In the genomic region with DNA sequence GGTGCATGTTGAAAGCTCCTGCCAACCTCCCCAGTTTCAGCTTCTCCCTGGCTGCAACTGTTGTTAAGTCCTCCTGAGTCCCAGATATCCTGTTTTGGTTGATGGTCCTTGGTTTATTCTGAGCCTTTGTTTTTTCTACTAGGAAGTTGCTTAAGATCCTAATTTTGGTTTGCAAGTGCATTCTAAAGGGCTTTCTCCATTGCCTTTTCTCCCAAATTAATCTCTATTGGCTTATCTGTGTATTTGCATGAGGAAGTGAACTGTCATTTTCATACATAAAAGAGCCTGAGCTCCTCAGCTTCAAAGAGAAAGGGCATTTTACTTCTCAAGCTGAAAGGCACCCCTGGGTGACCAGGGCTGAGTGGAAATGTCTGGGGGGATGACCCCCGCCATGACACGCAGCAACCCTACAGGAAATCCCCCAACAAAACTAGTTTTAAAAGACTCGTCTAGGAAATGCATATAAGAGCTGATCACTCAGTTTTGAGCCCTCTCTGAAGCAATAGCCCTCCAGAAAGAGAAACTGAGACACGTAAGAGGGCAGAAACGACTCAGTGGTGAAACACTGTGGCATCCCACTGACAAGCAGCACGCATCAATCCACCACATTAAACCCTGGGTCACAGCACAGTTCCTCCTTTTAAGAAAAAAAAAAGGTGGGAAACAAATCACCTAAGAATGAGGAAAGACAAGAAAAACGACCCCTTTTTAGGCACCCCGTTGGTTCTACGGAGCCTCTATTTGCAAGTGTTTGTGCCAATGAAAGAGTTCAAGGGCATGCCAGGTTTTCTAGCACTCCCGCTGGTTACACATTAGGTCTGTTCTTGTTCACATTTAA, we compare ENCODE assay signal across 12 cellular contexts.
DNase-seq lines count a peak whose midpoint lies in the region; ATAC-seq, FAIRE-seq and TF ChIP-seq lines count a peak whose summit lies in the region.
"Had no signal": no experiment of that assay in that cellular context is flagged by ENCODE, and none has a peak within 500 bp of the region (broad histone marks: within the 10 kb centered on the region; RNA-seq: fewer than 3 reads in every experiment).

No MANE protein-coding gene starts in this region.

- no peaks in the 10 kb centered on the region for H3K9me3 ChIP-seq in astrocyte (ENCODE audit: insufficient read depth, low read depth, low read length)

- H3K36me3 ChIP-seq in astrocyte (ENCODE audit: insufficient read depth, low read length): no peaks in the 10 kb centered on the region

- no peak overlapping the region for H3K27ac ChIP-seq in astrocyte (ENCODE audit: low read depth, low read length)

- no peaks in the 10 kb centered on the region for H3K79me2 ChIP-seq in astrocyte (ENCODE audit: insufficient read depth, low read length)

- H3K9ac ChIP-seq in astrocyte (ENCODE audit: low read length): no peak overlapping the region

- no peak for DNase-seq in astrocyte (ENCODE audit: low read depth)
- DNase-seq in mesothelial cell of epicardium (ENCODE audit: low spot score in 2 of 2, unreplicated experiment in 2 of 2): no peak
- DNase-seq in inferior parietal cortex (ENCODE audit: extremely low spot score): no peak
- DNase-seq: NCI-H2227 treated with DMSO at 0.1 percent for 48 hours, SW 1271 had no signal

- H2AFZ ChIP-seq in astrocyte (ENCODE audit: low read depth, low read length): peak overlapping the region; percentile 11

- H3K27ac Mint-ChIP-seq in astrocyte (ENCODE audit: unreplicated experiment) (no peak overlapping the region), mesothelial cell of epicardium (no peak overlapping the region)
- H3K27ac Mint-ChIP-seq: brain had no signal

- H3K4me2 ChIP-seq in astrocyte (ENCODE audit: low read length): no peak overlapping the region

- no peak overlapping the region for H3K4me3 ChIP-seq in astrocyte (ENCODE audit: insufficient read depth, low read depth, low read length)

- H3K9me3 Mint-ChIP-seq in astrocyte (ENCODE audit: unreplicated experiment): peaks cover 12% of the 10 kb centered on the region
- peaks cover 12% of the 10 kb centered on the region for H3K9me3 Mint-ChIP-seq in mesothelial cell of epicardium

- H3K4me3 Mint-ChIP-seq in astrocyte (ENCODE audit: unreplicated experiment): no peak overlapping the region
- H3K4me3 Mint-ChIP-seq in mesothelial cell of epicardium: no peak overlapping the region
- H3K4me3 Mint-ChIP-seq: brain had no signal

- TF ChIP-seq CTCF in astrocyte (IDR thresholded peaks at IDR 0.05; ENCODE audit: insufficient read depth, low read depth, low read length): no peak
- no peak for TF ChIP-seq CTCF in mesothelial cell of epicardium (IDR thresholded peaks at IDR 0.05; ENCODE audit: unreplicated experiment)

- H3K27me3 ChIP-seq in astrocyte (ENCODE audit: insufficient read depth, low read length): no peaks in the 10 kb centered on the region

- H3K4me1 Mint-ChIP-seq in astrocyte (ENCODE audit: low read depth, unreplicated experiment) (peaks cover 2% of the 10 kb centered on the region), mesothelial cell of epicardium (no peaks in the 10 kb centered on the region)

- H3K27me3 Mint-ChIP-seq in astrocyte (ENCODE audit: low read depth, unreplicated experiment) (peaks cover 5% of the 10 kb centered on the region), mesothelial cell of epicardium (ENCODE audit: low read depth) (no peaks in the 10 kb centered on the region)

- H3K4me1 ChIP-seq in astrocyte (ENCODE audit: insufficient read depth, low read length): no peaks in the 10 kb centered on the region

- H3K36me3 Mint-ChIP-seq in astrocyte (ENCODE audit: low read depth, unreplicated experiment): no peaks in the 10 kb centered on the region
- H3K36me3 Mint-ChIP-seq in mesothelial cell of epicardium: no peaks in the 10 kb centered on the region
- H3K36me3 Mint-ChIP-seq: brain had no signal

- no peak for FAIRE-seq in astrocyte (lab: Jason Lieb, UNC)
- FAIRE-seq: HTR-8/SVneo had no signal

- ATAC-seq in GM18868 (IDR thresholded peaks at IDR 0.05; ENCODE audit: unreplicated experiment) (peak; percentile 50), GM21825 (IDR thresholded peaks at IDR 0.05; ENCODE audit: unreplicated experiment) (peak; percentile 83), HG03439 (IDR thresholded peaks at IDR 0.05; ENCODE audit: unreplicated experiment) (peak; percentile 88), HG03571 (IDR thresholded peaks at IDR 0.05; ENCODE audit: unreplicated experiment) (no peak), GM18873 (IDR thresholded peaks at IDR 0.05; ENCODE audit: low FRiP score, unreplicated experiment) (no peak)

- H4K20me1 ChIP-seq in astrocyte (ENCODE audit: insufficient read depth, low read length): no peaks in the 10 kb centered on the region

Comparison
In these comparisons a context has a peak if more than half of its experiments do, and no peak if none do; other contexts are left out.
1. ATAC-seq: peak in GM18868 (single experiment), GM21825 (single experiment) and HG03439 (single experiment); none in HG03571 (single experiment) and GM18873 (single experiment).